8 cellular contexts compared by ENCODE assay signal in genomic region chr4:56388311-56388710, GRCh38. TPM values are rescaled to one million over a fixed set of nuclear protein-coding genes. Genes with fewer than 3 reads are reported as not detected.
DNase-seq lines count a peak whose midpoint lies in the region; ATAC-seq, FAIRE-seq and TF ChIP-seq lines count a peak whose summit lies in the region.

No MANE protein-coding gene starts in this region.

- H3K4ac ChIP-seq in H9 (ENCODE audit: low read depth, low read length): no peak overlapping the region

- H3K18ac ChIP-seq in H9 (ENCODE audit: insufficient read length, low read depth, low read length): no peak overlapping the region

- H3K23me2 ChIP-seq in H9 (ENCODE audit: insufficient read length, low read depth, low read length, poor library complexity, severe bottlenecking): peaks cover 4% of the 10 kb centered on the region

- H3K27me3 ChIP-seq in H9 (ENCODE audit: insufficient read depth, low read length): no peaks in the 10 kb centered on the region
- H3K27me3 ChIP-seq in SK-N-SH (ENCODE audit: insufficient read depth): no peaks in the 10 kb centered on the region
- no peaks in the 10 kb centered on the region for H3K27me3 ChIP-seq in spleen (replicated peaks in 1 of 7)

- no peak overlapping the region for H2BK120ac ChIP-seq in H9 (ENCODE audit: low read depth, low read length, poor library complexity, severe bottlenecking)

- no peak overlapping the region for H4K91ac ChIP-seq in H9 (ENCODE audit: insufficient read length, low read depth, low read length)

- no CpG with 5 or more reads among the region's 6 CpGs for WGBS in H9 (ENCODE audit: extremely low coverage, insufficient read length, low lambda C conversion rate)
- 3% methylated on average over 6 of the region's 6 CpGs for WGBS in SK-N-SH (ENCODE audit: low lambda C conversion rate)
- WGBS in spleen, 5 donors: 24 to 42% (median 34%) methylated on average over 6 of the region's 6 CpGs

- no peak overlapping the region for H3T11ph ChIP-seq in H9 (ENCODE audit: low read length)

- H3K9me3 ChIP-seq in H9 (ENCODE audit: control insufficient read depth, low read depth, low read length) (no peaks in the 10 kb centered on the region), SK-N-SH (no peaks in the 10 kb centered on the region), spleen (no peaks in the 10 kb centered on the region)

- peak overlapping the region in 1 of 3 experiments; percentile 100; a peak in 1 of 7 replicates for H3K27ac Mint-ChIP-seq in H9

- no peak overlapping the region for H4K5ac ChIP-seq in H9 (ENCODE audit: insufficient read length, low read depth, low read length)

- peaks cover 0 to 7% (median 0%) of the 10 kb centered on the region in 3 experiments; a peak in 3 of 7 replicates for H3K36me3 Mint-ChIP-seq in H9 (ENCODE audit: insufficient read depth in 1 of 3, low read depth in 3 of 3)

- no peak for ATAC-seq in HG02642 (IDR thresholded peaks at IDR 0.05; ENCODE audit: poor library complexity, unreplicated experiment)
- no peak for ATAC-seq in GM21447 (IDR thresholded peaks at IDR 0.05; ENCODE audit: unreplicated experiment)

- peak overlapping the region; percentile 90 for H3K4me3 ChIP-seq in SK-N-SH (ENCODE audit: low read depth in 2 of 2, low read length in 1 of 2)
- H3K4me3 ChIP-seq in fibroblast of the aortic adventitia (ENCODE audit: low read depth, low read length): peak overlapping the region; percentile 95
- H3K4me3 ChIP-seq in spleen: peak overlapping the region in 7 of 8 donors; percentile 53 to 88 (median 65)

- POLR2A ChIA-PET in SK-N-SH (lab: Yijun Ruan, JAX): interaction anchor here (0.6 kb wide), 1 partner anchor 468 kb away, joined by 3 read pairs; no protein-coding TSS in a partner anchor

- H3K4me1 ChIP-seq in H9 (ENCODE audit: insufficient read depth, low read length) (no peaks in the 10 kb centered on the region), SK-N-SH (ENCODE audit: control insufficient read depth in 1 of 2, insufficient read depth in 2 of 2, low read depth in 1 of 2, low read length in 1 of 2) (peaks cover 0 to 12% of the 10 kb centered on the region in 2 experiments; a peak in 3 of 4 replicates), spleen (peaks cover 10 to 48% (median 32%) of the 10 kb centered on the region in 6 donors)

- TF ChIP-seq CTCF in H9 (conservative IDR thresholded peaks at IDR 0.05): no peak
- no peak for TF ChIP-seq CTCF in SK-N-SH (IDR thresholded peaks at IDR 0.05)
- no peak for TF ChIP-seq CTCF in fibroblast of the aortic adventitia (IDR thresholded peaks at IDR 0.05; ENCODE audit: insufficient read depth, low read length)
- TF ChIP-seq CTCF in spleen (IDR thresholded peaks at IDR 0.05 in 8 of 11, conservative IDR thresholded peaks at IDR 0.05 in 3 of 11): no peak

- FAIRE-seq in frontal cortex (lab: Jason Lieb, UNC): no peak

- no peak for DNase-seq in H9
- DNase-seq in SK-N-SH: no peak
- peak; percentile 5 for DNase-seq in fibroblast of the aortic adventitia (ENCODE audit: low read depth)
- no peak for DNase-seq in spleen
- DNase-seq in NCI-H524 treated with DMSO at 0.1 percent for 48 hours (lab: John Stamatoyannopoulos, UW): no peak
- no peak for DNase-seq in frontal cortex (ENCODE audit: low spot score in 2 of 2)

- H4K20me1 ChIP-seq in H9 (ENCODE audit: control insufficient read depth, insufficient read depth, insufficient read length): no peaks in the 10 kb centered on the region
- H4K20me1 ChIP-seq in SK-N-SH (ENCODE audit: insufficient read depth): no peaks in the 10 kb centered on the region

- H3K79me1 ChIP-seq in H9 (ENCODE audit: insufficient read depth, low read depth, low read length, poor library complexity, severe bottlenecking): no peaks in the 10 kb centered on the region

- no peak overlapping the region for H3K14ac ChIP-seq in H9 (ENCODE audit: insufficient read depth, low read length)

- peak overlapping the region; percentile 71 for H3K9ac ChIP-seq in H9 (ENCODE audit: extremely low read depth, insufficient read length, low read length)
- peak overlapping the region; percentile 89 for H3K9ac ChIP-seq in SK-N-SH

- H3K56ac ChIP-seq in H9 (ENCODE audit: insufficient read length, low read depth, low read length): no peak overlapping the region

- H3K4me1 Mint-ChIP-seq in H9: peaks cover 20 to 29% of the 10 kb centered on the region in 2 experiments

- intact Hi-C loops in spleen (cut with DNase I; ENCODE audit: low total_unique reads): no loop called here

- no peaks in the 10 kb centered on the region for H3K9me2 ChIP-seq in SK-N-SH

- no peak overlapping the region for H3K23ac ChIP-seq in H9 (ENCODE audit: insufficient read length, low read depth, low read length)

- no peaks in the 10 kb centered on the region for H3K9me3 Mint-ChIP-seq in H9

- TF ChIP-seq RAD21 in SK-N-SH (IDR thresholded peaks at IDR 0.05; ENCODE audit: low read length): no peak

- peaks cover 4% of the 10 kb centered on the region; the same call in 1 of the 2 replicates for H3K27me3 Mint-ChIP-seq in H9 (ENCODE audit: low read depth)

- no peak overlapping the region for H4K8ac ChIP-seq in H9 (replicated peaks; ENCODE audit: insufficient read length, low read depth, low read length)

- no peak overlapping the region for H2BK20ac ChIP-seq in H9 (ENCODE audit: low read depth, low read length, poor library complexity, severe bottlenecking)

- TF ChIP-seq POLR2A in spleen (IDR thresholded peaks at IDR 0.05): no peak

- H3K4me3 Mint-ChIP-seq in H9: peak overlapping the region; percentile 86

- H2BK12ac ChIP-seq in H9 (ENCODE audit: insufficient read length, low read depth, low read length): no peak overlapping the region

- H2AK5ac ChIP-seq in H9 (ENCODE audit: insufficient read length, low read length): no peak overlapping the region

- H2BK5ac ChIP-seq in H9 (ENCODE audit: insufficient read length, low read length): no peak overlapping the region

- no peak for TF ChIP-seq EP300 in SK-N-SH (IDR thresholded peaks at IDR 0.05; ENCODE audit: borderline replicate concordance in 1 of 2, low read depth in 1 of 2, low read length in 1 of 2)

- H3K79me2 ChIP-seq in H9 (ENCODE audit: insufficient read depth, low read length) (no peaks in the 10 kb centered on the region), SK-N-SH (ENCODE audit: insufficient read depth) (peaks cover 47% of the 10 kb centered on the region)

- H2AFZ ChIP-seq in H9 (ENCODE audit: low read length): no peak overlapping the region
- peak overlapping the region; percentile 88 for H2AFZ ChIP-seq in SK-N-SH (ENCODE audit: low read depth)

- H3K36me3 ChIP-seq in SK-N-SH (replicated peaks in 1 of 2; ENCODE audit: control insufficient read depth in 1 of 2, insufficient read depth in 2 of 2, low read length in 1 of 2) (peaks cover 0 to 14% of the 10 kb centered on the region in 2 experiments), spleen (no peaks in the 10 kb centered on the region)

- H3K4me2 ChIP-seq in H9 (ENCODE audit: insufficient read depth, insufficient read length, low read length) (peak overlapping the region; percentile 93), SK-N-SH (peak overlapping the region; percentile 81)

- H3F3A ChIP-seq in SK-N-SH (replicated peaks; ENCODE audit: insufficient read depth): peaks cover 15% of the 10 kb centered on the region

- H3K27ac ChIP-seq in H9 (ENCODE audit: insufficient read length, low read depth, low read length) (no peak overlapping the region), SK-N-SH (ENCODE audit: low read depth in 2 of 2, low read length in 1 of 2) (peak overlapping the region in 1 of 2 experiments; percentile 98; a peak in 1 of 4 replicates), spleen (peak overlapping the region in 7 of 8 donors; percentile 92 to 99 (median 97))

- H2BK15ac ChIP-seq in H9 (ENCODE audit: low read depth, low read length): no peak overlapping the region

- CTCF ChIA-PET in SK-N-SH (lab: Yijun Ruan, JAX): interaction anchor here (0.8 to 2.2 kb wide), 3 partner anchors 22 to 439 kb away, joined by 3 to 12 read pairs (median 5); partner anchors contain the start of gene CEP135

TF ChIP-seq in SK-N-SH, 30 proteins besides CTCF, POLR2A, EP300 and RAD21 (continues in another document):
- no peak for TF ChIP-seq NFIC (IDR thresholded peaks at IDR 0.05; ENCODE audit: borderline replicate concordance)
- no peak for TF ChIP-seq TEAD4 (IDR thresholded peaks at IDR 0.05; ENCODE audit: borderline replicate concordance, insufficient read depth)
- TF ChIP-seq NRF1 (IDR thresholded peaks at IDR 0.05; ENCODE audit: low read depth, low read length): no peak
- TF ChIP-seq SIN3A (IDR thresholded peaks at IDR 0.05; ENCODE audit: borderline replicate concordance, low read depth, low read length): no peak
- TF ChIP-seq MXI1 (IDR thresholded peaks at IDR 0.05; ENCODE audit: low read depth, low read length): no peak
- no peak for TF ChIP-seq RXRA (IDR thresholded peaks at IDR 0.05; ENCODE audit: borderline replicate concordance, low read depth)

RNA-seq across cellular contexts. Expression of gene AASDH, which starts 1.0 kb away (rescaled TPM):
- total RNA-seq in H9 (2021) (11.6 and 12.9 TPM in 2 replicates), fibroblast of the aortic adventitia (ENCODE audit: low replicate concordance) (16.9 and 23.3 TPM in 2 replicates), spleen (10 to 100 TPM in 6 of 7 donors, 1 to 10 TPM in 1; 9.6 to 15.6 (median 11.4) TPM), frontal cortex (24.1 TPM)
- polyA plus RNA-seq in SK-N-SH (2012; rRNA removed) (4.4 and 5.6 TPM in 2 replicates), spleen (1 to 10 TPM; 2.8 to 4.5 (median 4.4) TPM)
- polyA plus RNA-seq in SK-N-SH (2012; cell fraction: cytosol; rRNA removed): 5.4 and 6.2 TPM in 2 replicates
- polyA plus RNA-seq in SK-N-SH (2012; cell fraction: nucleus; rRNA removed): 6.8 and 10.5 TPM in 2 replicates

RNA-seq across cellular contexts. Expression of gene PPAT, which starts 47.1 kb away (rescaled TPM):
- total RNA-seq in H9 (2021) (77.1 and 83.2 TPM in 2 replicates), fibroblast of the aortic adventitia (ENCODE audit: low replicate concordance) (13.7 and 18.4 TPM in 2 replicates), spleen (10 to 100 TPM in 3 of 7 donors, 1 to 10 TPM in 4; 5.7 to 10.6 (median 9.2) TPM), frontal cortex (24.9 TPM)
- polyA plus RNA-seq in SK-N-SH (2012; rRNA removed) (7.4 and 9.5 TPM in 2 replicates), spleen (1 to 10 TPM; 2.7 to 5.2 (median 5.1) TPM)
- polyA plus RNA-seq in SK-N-SH (2012; cell fraction: cytosol; rRNA removed): 11.3 and 11.9 TPM in 2 replicates
- polyA plus RNA-seq in SK-N-SH (2012; cell fraction: nucleus; rRNA removed): 4.8 and 9.3 TPM in 2 replicates

RNA-seq across cellular contexts. Expression of gene PAICS, which starts 47.7 kb away (rescaled TPM):
- 391 and 392 TPM in 2 replicates for total RNA-seq in H9 (2021)
- 90.0 and 124 TPM in 2 replicates for polyA plus RNA-seq in SK-N-SH (2012; rRNA removed)
- 125 and 132 TPM in 2 replicates for polyA plus RNA-seq in SK-N-SH (2012; cell fraction: cytosol; rRNA removed)
- 48.7 and 102 TPM in 2 replicates for polyA plus RNA-seq in SK-N-SH (2012; cell fraction: nucleus; rRNA removed)
- 13.6 and 62.3 TPM in 2 replicates for total RNA-seq in fibroblast of the aortic adventitia (ENCODE audit: low replicate concordance)
- 10 to 100 TPM; 23.0 to 48.2 (median 28.3) TPM for total RNA-seq in spleen
- 10 to 100 TPM; 18.4 to 36.8 (median 36.5) TPM for polyA plus RNA-seq in spleen
- total RNA-seq in frontal cortex: 6.9 TPM
